Comparison of ENCODE assay signal across 8 cellular contexts in genomic region chr4:42398448-42399355, GRCh38. TPM values are rescaled to one million over a fixed set of nuclear protein-coding genes. Genes with fewer than 3 reads are reported as not detected.
DNase-seq lines count a peak whose midpoint lies in the region; ATAC-seq and TF ChIP-seq lines count a peak whose summit lies in the region.
"Had no signal": no experiment of that assay in that cellular context is flagged by ENCODE, and none has a peak within 500 bp of the region (broad histone marks: within the 10 kb centered on the region; RNA-seq: fewer than 3 reads in every experiment).

No MANE protein-coding gene starts in this region.

- POLR2A ChIA-PET in GM10248 (lab: Yijun Ruan, JAX): no interaction called here

- H3K9me2 ChIP-seq in hepatocyte (replicated peaks; ENCODE audit: insufficient read depth): no peaks in the 10 kb centered on the region

- H3K4me1 ChIP-seq in hepatocyte (ENCODE audit: insufficient read depth): peaks cover 27% of the 10 kb centered on the region

- no peaks in the 10 kb centered on the region for H3K36me3 ChIP-seq in hepatocyte (replicated peaks; ENCODE audit: insufficient read depth, low read depth)

- no peaks in the 10 kb centered on the region for H3K79me2 ChIP-seq in hepatocyte

- H2AFZ ChIP-seq in hepatocyte: no peak overlapping the region

- no peaks in the 10 kb centered on the region for H3K9me3 ChIP-seq in hepatocyte (ENCODE audit: low read depth)

- DNase-seq in hepatocyte (ENCODE audit: low spot score) (peak; percentile 13), caudate nucleus (lab: John Stamatoyannopoulos, UW) (no peak), GM10248 (ENCODE audit: extremely low spot score) (no peak)
- DNase-seq in stimulated activated effector memory CD8-positive, alpha-beta T cell treated with anti-CD3 and anti-CD28 coated beads, Interleukin-12 subunit alpha, Interleukin-12 subunit beta, amount 100 ng/mL, for 72 hours (ENCODE audit: low spot score in 2 of 2): no peak

- peak overlapping the region; percentile 39 for H3K4me3 ChIP-seq in hepatocyte

- peaks cover 97% of the 10 kb centered on the region for H3K27me3 ChIP-seq in hepatocyte

- no peak overlapping the region for H3K27ac Mint-ChIP-seq in stimulated activated effector memory CD8-positive, alpha-beta T cell treated with anti-CD3 and anti-CD28 coated beads, Interleukin-12 subunit alpha, Interleukin-12 subunit beta, amount 100 ng/mL, for 72 hours

- H3K4me3 Mint-ChIP-seq in stimulated activated effector memory CD8-positive, alpha-beta T cell treated with anti-CD3 and anti-CD28 coated beads, Interleukin-12 subunit alpha, Interleukin-12 subunit beta, amount 100 ng/mL, for 72 hours: peak overlapping the region; percentile 67

- H3K27ac ChIP-seq in VCaP: peak overlapping the region; percentile 71; the same call in 1 of the 2 replicates
- no peak overlapping the region for H3K27ac ChIP-seq in hepatocyte
- no peak overlapping the region for H3K27ac ChIP-seq in caudate nucleus (ENCODE audit: low read depth, low read length)

- H3K36me3 Mint-ChIP-seq in stimulated activated effector memory CD8-positive, alpha-beta T cell treated with anti-CD3 and anti-CD28 coated beads, Interleukin-12 subunit alpha, Interleukin-12 subunit beta, amount 100 ng/mL, for 72 hours: no peaks in the 10 kb centered on the region

- no peaks in the 10 kb centered on the region for H3K9me3 Mint-ChIP-seq in stimulated activated effector memory CD8-positive, alpha-beta T cell treated with anti-CD3 and anti-CD28 coated beads, Interleukin-12 subunit alpha, Interleukin-12 subunit beta, amount 100 ng/mL, for 72 hours

- CTCF ChIA-PET in GM10248 (lab: Yijun Ruan, JAX): interaction anchor here (1.5 to 3.8 kb wide), 2 partner anchors 8 to 27 kb away, joined by 4 to 11 read pairs; no protein-coding TSS in a partner anchor

- H3K4me2 ChIP-seq in hepatocyte: peak overlapping the region; percentile 98

- peak; percentile 49 for TF ChIP-seq CTCF in VCaP (conservative IDR thresholded peaks at IDR 0.05)
- TF ChIP-seq CTCF in hepatocyte (IDR thresholded peaks at IDR 0.05; ENCODE audit: poor library complexity): peak; percentile 7
- no peak for TF ChIP-seq CTCF in GM10248 (IDR thresholded peaks at IDR 0.05; ENCODE audit: control extremely low read depth, extremely low read depth, low read depth, missing control alignments)

- H3K4me1 Mint-ChIP-seq in stimulated activated effector memory CD8-positive, alpha-beta T cell treated with anti-CD3 and anti-CD28 coated beads, Interleukin-12 subunit alpha, Interleukin-12 subunit beta, amount 100 ng/mL, for 72 hours: peaks cover 31% of the 10 kb centered on the region

- peak; percentile 3 for ATAC-seq in GM19395 (IDR thresholded peaks at IDR 0.05; ENCODE audit: unreplicated experiment)
- no peak for ATAC-seq in stimulated activated effector memory CD8-positive, alpha-beta T cell treated with anti-CD3 and anti-CD28 coated beads, Interleukin-12 subunit alpha, Interleukin-12 subunit beta, amount 100 ng/mL, for 72 hours
- no peak for ATAC-seq in HG03095 (IDR thresholded peaks at IDR 0.05; ENCODE audit: unreplicated experiment)

- H4K20me1 ChIP-seq in hepatocyte (ENCODE audit: insufficient read depth, poor library complexity, severe bottlenecking): no peaks in the 10 kb centered on the region

- 1% methylated on average over 53 of the region's 53 CpGs for WGBS in hepatocyte (ENCODE audit: low lambda C conversion rate, missing lambda C conversion rate)

RNA-seq across cellular contexts. Expression of gene SHISA3, which starts 1.4 kb away (rescaled TPM):
- total RNA-seq in hepatocyte: 0.17 and 1.5 TPM in 2 replicates
- polyA plus RNA-seq in hepatocyte: not detected in 2 replicates
- total RNA-seq: HT1080 had no signal
